ENCODE assay signal across 8 cellular contexts in genomic region chr15:72474912-72475601, GRCh38. TPM values are rescaled to one million over a fixed set of nuclear protein-coding genes. Genes with fewer than 3 reads are reported as not detected.
DNase-seq lines count a peak whose midpoint lies in the region; ATAC-seq and TF ChIP-seq lines count a peak whose summit lies in the region.

No MANE protein-coding gene starts in this region.

- no peak for TF ChIP-seq CTCF in lung (IDR thresholded peaks at IDR 0.05; ENCODE audit: control extremely low read depth, extremely low read depth)

- peaks cover 3 to 23% of the 10 kb centered on the region in 2 donors for H3K4me1 ChIP-seq in lung (ENCODE audit: control insufficient read depth in 2 of 2, insufficient read depth in 2 of 2, low read length in 2 of 2)

- ATAC-seq in GM19035 (IDR thresholded peaks at IDR 0.05; ENCODE audit: unreplicated experiment) = peak; percentile 32
- peak; percentile 39 for ATAC-seq in HG03280 (IDR thresholded peaks at IDR 0.05; ENCODE audit: unreplicated experiment)
- peak; percentile 44 for ATAC-seq in lung (ENCODE audit: insufficient read depth, low FRiP score)

- H3K27ac ChIP-seq in lung (ENCODE audit: low read depth in 1 of 2, low read length in 1 of 2) = peak overlapping the region; percentile 99 to 100

- H3K27me3 ChIP-seq in lung (ENCODE audit: control insufficient read depth, insufficient read depth) = no peaks in the 10 kb centered on the region

- CTCF ChIA-PET in activated CD4-positive, alpha-beta memory T cell treated with anti-CD3 and anti-CD28 coated beads for 36 hours (lab: Charles Lee) = interaction anchor here (1.1 kb wide), 1 partner anchor 58 kb away, joined by 5 read pairs; no protein-coding TSS in a partner anchor

- peak overlapping the region; percentile 98 for H3K27ac Mint-ChIP-seq in activated CD4-positive, alpha-beta memory T cell treated with anti-CD3 and anti-CD28 coated beads for 36 hours

- intact Hi-C loops in activated CD4-positive, alpha-beta memory T cell treated with anti-CD3 and anti-CD28 coated beads for 36 hours (cut with micrococcal nuclease) = loop anchor here (1.0 to 5.0 kb wide), 6 partner anchors 58 to 357 kb away; partner anchors contain the start of genes ADPGK, BBS4, HIGD2B and MYO9A

- H3K4me3 ChIP-seq in lung = peak overlapping the region; percentile 99

- WGBS in lung, 2 donors = 0% methylated on average over 26 to 42 of the region's 42 CpGs

- H3K9me3 ChIP-seq in lung (ENCODE audit: control insufficient read depth in 2 of 2, insufficient read depth in 1 of 2, low read length in 1 of 2) = peaks cover 0 to 3% of the 10 kb centered on the region in 2 donors

- H3K4me1 Mint-ChIP-seq in activated CD4-positive, alpha-beta memory T cell treated with anti-CD3 and anti-CD28 coated beads for 36 hours (ENCODE audit: low read depth) = peaks cover 46% of the 10 kb centered on the region

- POLR2A ChIA-PET in activated CD4-positive, alpha-beta memory T cell treated with anti-CD3 and anti-CD28 coated beads for 36 hours (lab: Charles Lee) = interaction anchor here (0.6 to 3.6 kb wide), 7 partner anchors 9 to 246 kb away, joined by 4 to 31 read pairs (median 5); partner anchors contain the start of genes HEXA and PKM

- peak overlapping the region; percentile 92 for H3K4me3 Mint-ChIP-seq in activated CD4-positive, alpha-beta memory T cell treated with anti-CD3 and anti-CD28 coated beads for 36 hours

- peaks cover 0 to 4% of the 10 kb centered on the region in 2 donors for H3K36me3 ChIP-seq in lung (ENCODE audit: control insufficient read depth in 2 of 2, insufficient read depth in 2 of 2, low read length in 2 of 2)

- no peaks in the 10 kb centered on the region for H3K27me3 Mint-ChIP-seq in activated CD4-positive, alpha-beta memory T cell treated with anti-CD3 and anti-CD28 coated beads for 36 hours

- peaks cover 31% of the 10 kb centered on the region for H3K36me3 Mint-ChIP-seq in activated CD4-positive, alpha-beta memory T cell treated with anti-CD3 and anti-CD28 coated beads for 36 hours

- DNase-seq in AG08396 (ENCODE audit: low spot score) (peak; percentile 61), NCI-H526 treated with DMSO at 0.1 percent for 48 hours (lab: John Stamatoyannopoulos, UW) (peak; percentile 36), ecto neural progenitor cell (ENCODE audit: low spot score) (peak; percentile 78), lung (ENCODE audit: low spot score) (peak; percentile 80)
- DNase-seq in activated CD4-positive, alpha-beta memory T cell treated with anti-CD3 and anti-CD28 coated beads for 36 hours = peak; percentile 86
- DNase-seq in stimulated activated CD4-positive, alpha-beta T cell treated with anti-CD3 and anti-CD28 coated beads, TNF-alpha, amount 100 ng/mL, for 4 hours (ENCODE audit: low read depth in 3 of 3) = peak; percentile 57 to 73 (median 69)

- H3K9me3 Mint-ChIP-seq in activated CD4-positive, alpha-beta memory T cell treated with anti-CD3 and anti-CD28 coated beads for 36 hours = no peaks in the 10 kb centered on the region

RNA-seq across cellular contexts. Expression of gene ARIH1, which starts 0.9 kb away (rescaled TPM):
- 100 to 1,000 TPM; 169 to 187 TPM for total RNA-seq in activated CD4-positive, alpha-beta memory T cell treated with anti-CD3 and anti-CD28 coated beads for 36 hours
- total RNA-seq in lung = 100 to 1,000 TPM; 108 to 131 TPM
- 10 to 100 TPM; 18.8 to 23.8 TPM for polyA plus RNA-seq in lung

Comparison
In these comparisons a context has a peak if more than half of its experiments do, and no peak if none do; other contexts are left out.
1. Peak in every context shown above with its lines: DNase-seq, ATAC-seq, H3K4me3 ChIP-seq and H3K27ac ChIP-seq.
2. DNase-seq: peak in every context shown above with its lines; median percentile 86 in activated CD4-positive, alpha-beta memory T cell treated with anti-CD3 and anti-CD28 coated beads for 36 hours; 80 in lung; 78 in ecto neural progenitor cell; 69 in stimulated activated CD4-positive, alpha-beta T cell treated with anti-CD3 and anti-CD28 coated beads, TNF-alpha, amount 100 ng/mL, for 4 hours; 61 in AG08396; 36 in NCI-H526 treated with DMSO at 0.1 percent for 48 hours.